ENCODE assay signal across 14 cellular contexts in genomic region chr5:61256474-61256873, GRCh38.
DNase-seq lines count a peak whose midpoint lies in the region; ATAC-seq and TF ChIP-seq lines count a peak whose summit lies in the region.
"Had no signal": no experiment of that assay in that cellular context is flagged by ENCODE, and none has a peak within 500 bp of the region (broad histone marks: within the 10 kb centered on the region; RNA-seq: fewer than 3 reads in every experiment).

No MANE protein-coding gene starts in this region.

- H4K12ac ChIP-seq in trophoblast cell (ENCODE audit: low read depth, low read length): no peak overlapping the region

- H3K4me3 ChIP-seq in PC-3 (ENCODE audit: low read length) (no peak overlapping the region), fibroblast of pulmonary artery (replicated peaks; ENCODE audit: low read depth, low read length) (no peak overlapping the region), trophoblast cell (ENCODE audit: low read depth, low read length) (no peak overlapping the region), tibial nerve (no peak overlapping the region)
- H3K4me3 ChIP-seq: smooth muscle cell had no signal

- WGBS in trophoblast cell (ENCODE audit: extremely low coverage, insufficient coverage, insufficient read length): no CpG with 5 or more reads among the region's 1 CpG
- WGBS in tibial nerve, 2 donors: 41 to 59% methylated on average over 1 of the region's 1 CpG

- TF ChIP-seq CTCF in PC-3 (conservative IDR thresholded peaks at IDR 0.05; ENCODE audit: low read depth, low read length) (no peak), fibroblast of pulmonary artery (IDR thresholded peaks at IDR 0.05; ENCODE audit: low read length, missing control alignments) (no peak), tibial nerve (IDR thresholded peaks at IDR 0.05) (no peak)

- DNase-seq in HT-29 (ENCODE audit: low spot score): peak; percentile 30
- DNase-seq in PC-3: peak; percentile 3
- DNase-seq in fibroblast of pulmonary artery (ENCODE audit: low read depth): peak; percentile 52
- no peak for DNase-seq in trophoblast cell
- DNase-seq in kidney glomerular epithelial cell (lab: John Stamatoyannopoulos, UW): no peak
- no peak for DNase-seq in tibial nerve (ENCODE audit: low spot score in 2 of 2)
- DNase-seq in NCI-H2081 (lab: John Stamatoyannopoulos, UW): no peak
- no peak for DNase-seq in NCI-H2171 treated with DMSO at 0.1 percent for 48 hours (lab: John Stamatoyannopoulos, UW)
- DNase-seq: activated CD8-positive, alpha-beta T cell treated with anti-CD3 and anti-CD28 coated beads, Interleukin-2, amount 10 ng/mL, durations not matched to agents 7 days and 5 days; NCI-H510A treated with DMSO at 0.1 percent for 48 hours; occipital lobe; stimulated activated naive CD4-positive, alpha-beta T cell treated with Interleukin-2 at 50 U/mL for 16 hours; T-cell had no signal

- H3K79me1 ChIP-seq in trophoblast cell (ENCODE audit: low read length): peaks cover 6% of the 10 kb centered on the region

- H4K20me1 ChIP-seq in PC-3 (ENCODE audit: low read length): no peaks in the 10 kb centered on the region

- H3K14ac ChIP-seq in trophoblast cell (ENCODE audit: low read length): no peak overlapping the region

- H2BK12ac ChIP-seq in trophoblast cell (ENCODE audit: low read length): peak overlapping the region; percentile 73

- peaks cover 19% of the 10 kb centered on the region; the same call in 1 of the 2 replicates for H3K4me1 ChIP-seq in PC-3 (ENCODE audit: insufficient read depth, low read length)
- peaks cover 4 to 7% of the 10 kb centered on the region in 2 experiments for H3K4me1 ChIP-seq in trophoblast cell (ENCODE audit: control insufficient read depth in 1 of 2, insufficient read depth in 2 of 2, low read length in 2 of 2)
- peaks cover 0 to 15% (median 0%) of the 10 kb centered on the region in 4 donors for H3K4me1 ChIP-seq in tibial nerve

- no peak overlapping the region for H3K18ac ChIP-seq in trophoblast cell (ENCODE audit: low read length)

- H3K23ac ChIP-seq in trophoblast cell (ENCODE audit: low read length): no peak overlapping the region

- H3F3A ChIP-seq in PC-3 (ENCODE audit: low read length, unreplicated experiment): no peaks in the 10 kb centered on the region

- H3K4me2 ChIP-seq in PC-3 (ENCODE audit: low read length) (no peak overlapping the region), trophoblast cell (ENCODE audit: low read length) (no peak overlapping the region)
- H3K4me2 ChIP-seq: smooth muscle cell had no signal

- no peak for TF ChIP-seq POLR2A in tibial nerve (IDR thresholded peaks at IDR 0.05)

- H3K79me2 ChIP-seq in PC-3 (ENCODE audit: low read length) (no peaks in the 10 kb centered on the region), trophoblast cell (ENCODE audit: control insufficient read depth, insufficient read depth, low read length, poor library complexity) (no peaks in the 10 kb centered on the region)

- CTCF ChIA-PET in PC-3 (lab: Charles Lee): no interaction called here

- POLR2A ChIA-PET in PC-3 (lab: Charles Lee; ENCODE audit: unreplicated experiment): no interaction called here

- no peaks in the 10 kb centered on the region for H3K27me3 ChIP-seq in PC-3 (ENCODE audit: low read length)
- no peaks in the 10 kb centered on the region for H3K27me3 ChIP-seq in trophoblast cell (ENCODE audit: insufficient read depth, low read length)
- H3K27me3 ChIP-seq in tibial nerve: no peaks in the 10 kb centered on the region

- no TSS peak for BruUV-seq in PC-3 (replicated peaks; lab: Mats Ljungman, UMichigan)

- H2AK5ac ChIP-seq in trophoblast cell (ENCODE audit: low read length): peak overlapping the region; percentile 22

- ATAC-seq in PC-3: 0 out of 2 replicates have a peak, but pooled peaks have one; percentile 15
- ATAC-seq: activated CD8-positive, alpha-beta T cell treated with anti-CD3 and anti-CD28 coated beads, Interleukin-2, amount 10 ng/mL, durations not matched to agents 7 days and 5 days; T-cell had no signal

- no peak overlapping the region for H4K8ac ChIP-seq in trophoblast cell (ENCODE audit: low read depth, low read length)

- no peak overlapping the region for H3K27ac ChIP-seq in PC-3 (ENCODE audit: low read length)
- H3K27ac ChIP-seq in trophoblast cell (ENCODE audit: low read depth, low read length): no peak overlapping the region
- no peak overlapping the region for H3K27ac ChIP-seq in tibial nerve

- intact Hi-C loops in PC-3 (cut with micrococcal nuclease): no loop called here

- TF ChIP-seq EP300 in tibial nerve (IDR thresholded peaks at IDR 0.05): no peak

- no peak overlapping the region for H3K4ac ChIP-seq in trophoblast cell (ENCODE audit: low read depth, low read length)

- no peak overlapping the region for H2BK120ac ChIP-seq in trophoblast cell (ENCODE audit: insufficient read depth, low read length, poor library complexity)

- no peak overlapping the region for H4K91ac ChIP-seq in trophoblast cell (ENCODE audit: low read depth, low read length)

- H3K36me3 ChIP-seq in PC-3 (ENCODE audit: low read depth, low read length) (no peaks in the 10 kb centered on the region), trophoblast cell (ENCODE audit: control insufficient read depth in 1 of 2, insufficient read depth in 2 of 2, low read length in 2 of 2) (no peaks in the 10 kb centered on the region), tibial nerve (no peaks in the 10 kb centered on the region)

- H3K9ac ChIP-seq in PC-3 (ENCODE audit: low read length): no peak overlapping the region
- no peak overlapping the region for H3K9ac ChIP-seq in trophoblast cell (ENCODE audit: low read length)

- no peak overlapping the region for H2AFZ ChIP-seq in PC-3 (ENCODE audit: low read length)
- H2AFZ ChIP-seq in trophoblast cell (ENCODE audit: insufficient read depth, low read length, poor library complexity): no peak overlapping the region

- H3K9me3 ChIP-seq in PC-3 (ENCODE audit: low read length) (no peaks in the 10 kb centered on the region), trophoblast cell (ENCODE audit: insufficient read depth, low read depth, low read length) (no peaks in the 10 kb centered on the region), tibial nerve (no peaks in the 10 kb centered on the region)

- no peaks in the 10 kb centered on the region for H3K9me2 ChIP-seq in PC-3 (replicated peaks; ENCODE audit: low read length)

- H2BK5ac ChIP-seq in trophoblast cell (ENCODE audit: low read depth, low read length, poor library complexity): no peak overlapping the region

Comparison
In these comparisons a context has a peak if more than half of its experiments do, and no peak if none do; other contexts are left out.
1. DNase-seq: peak in HT-29 (single experiment), PC-3 (single experiment) and fibroblast of pulmonary artery (single experiment); none in trophoblast cell (0 of 2), kidney glomerular epithelial cell (single experiment), tibial nerve (0 of 2), NCI-H2081 (0 of 2) and NCI-H2171 treated with DMSO at 0.1 percent for 48 hours (single experiment).